Comparison of ENCODE assay signal across 8 cellular contexts in the genomic region with DNA sequence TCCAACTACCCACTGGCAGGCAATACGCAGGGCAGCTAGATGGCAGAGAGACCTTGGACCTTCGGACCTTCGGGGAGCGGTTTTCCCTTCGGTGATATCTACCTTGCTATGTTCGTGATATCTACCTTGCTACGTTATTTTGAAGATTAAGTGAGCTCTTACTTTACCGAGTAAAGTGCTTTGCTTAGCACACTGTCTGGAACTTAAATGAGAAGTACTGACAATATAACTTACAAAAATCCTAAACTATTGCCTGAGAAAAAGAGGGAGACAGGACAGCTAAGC. TPM values are rescaled to one million over a fixed set of nuclear protein-coding genes. Genes with fewer than 3 reads are reported as not detected.
DNase-seq lines count a peak whose midpoint lies in the region; ATAC-seq and TF ChIP-seq lines count a peak whose summit lies in the region.

No MANE protein-coding gene starts in this region.

- H3K4me1 ChIP-seq in breast epithelium (no peaks in the 10 kb centered on the region), muscle layer of colon (ENCODE audit: insufficient read depth, low read length) (peaks cover 17% of the 10 kb centered on the region)

- TF ChIP-seq POLR2A in breast epithelium (IDR thresholded peaks at IDR 0.05): no peak

- H3K27ac ChIP-seq in breast epithelium (peak overlapping the region; percentile 100), muscle layer of colon (ENCODE audit: low read depth, low read length) (peak overlapping the region; percentile 91)

- no peak for TF ChIP-seq CTCF in GM12875 (IDR thresholded peaks at IDR 0.05; ENCODE audit: borderline replicate concordance, insufficient read depth, low read depth, low read length)
- no peak for TF ChIP-seq CTCF in breast epithelium (IDR thresholded peaks at IDR 0.05)

- H3K4me3 ChIP-seq in GM12875 (ENCODE audit: low read depth, low read length) (peak overlapping the region; percentile 93), breast epithelium (peak overlapping the region; percentile 81 to 98 (median 84)), muscle layer of colon (ENCODE audit: low read depth in 1 of 2, low read length in 2 of 2) (peak overlapping the region; percentile 28 to 72)

- intact Hi-C loops in breast epithelium (cut with DNase I; ENCODE audit: low total_unique reads): no loop called here

- peak; percentile 15 for ATAC-seq in HG03175 (IDR thresholded peaks at IDR 0.05; ENCODE audit: unreplicated experiment)

- H3K36me3 ChIP-seq in breast epithelium (no peaks in the 10 kb centered on the region), muscle layer of colon (ENCODE audit: insufficient read depth, low read length) (no peaks in the 10 kb centered on the region)

- H3K27me3 ChIP-seq in breast epithelium (no peaks in the 10 kb centered on the region), muscle layer of colon (ENCODE audit: control insufficient read depth in 1 of 2, insufficient read depth in 2 of 2, low read length in 2 of 2) (no peaks in the 10 kb centered on the region)

- H3K9ac ChIP-seq in muscle layer of colon (ENCODE audit: low read length): peak overlapping the region; percentile 82

- no peak for DNase-seq in breast epithelium (ENCODE audit: low spot score in 2 of 2)
- no peak for DNase-seq in RPMI8226
- no peak for DNase-seq in dermis blood vessel endothelial cell
- DNase-seq in AML-193 (lab: John Stamatoyannopoulos, UW): no peak
- no peak for DNase-seq in activated effector memory CD4-positive, alpha-beta T cell treated with anti-CD3 and anti-CD28 coated beads, Interleukin-2, amount 50 U/mL, for 16 hours

- H3K9me3 ChIP-seq in breast epithelium (no peaks in the 10 kb centered on the region), muscle layer of colon (ENCODE audit: low read length) (no peaks in the 10 kb centered on the region)

RNA-seq across cellular contexts. Expression of gene PRDM10, which starts 1.0 kb away (rescaled TPM):
- total RNA-seq in breast epithelium: 10 to 100 TPM in 2 of 3 donors, 1 to 10 TPM in 1; 4.5 to 15.2 (median 10.8) TPM
- 7.1 and 9.0 TPM in 2 replicates for total RNA-seq in dermis blood vessel endothelial cell
